In the genomic region with DNA sequence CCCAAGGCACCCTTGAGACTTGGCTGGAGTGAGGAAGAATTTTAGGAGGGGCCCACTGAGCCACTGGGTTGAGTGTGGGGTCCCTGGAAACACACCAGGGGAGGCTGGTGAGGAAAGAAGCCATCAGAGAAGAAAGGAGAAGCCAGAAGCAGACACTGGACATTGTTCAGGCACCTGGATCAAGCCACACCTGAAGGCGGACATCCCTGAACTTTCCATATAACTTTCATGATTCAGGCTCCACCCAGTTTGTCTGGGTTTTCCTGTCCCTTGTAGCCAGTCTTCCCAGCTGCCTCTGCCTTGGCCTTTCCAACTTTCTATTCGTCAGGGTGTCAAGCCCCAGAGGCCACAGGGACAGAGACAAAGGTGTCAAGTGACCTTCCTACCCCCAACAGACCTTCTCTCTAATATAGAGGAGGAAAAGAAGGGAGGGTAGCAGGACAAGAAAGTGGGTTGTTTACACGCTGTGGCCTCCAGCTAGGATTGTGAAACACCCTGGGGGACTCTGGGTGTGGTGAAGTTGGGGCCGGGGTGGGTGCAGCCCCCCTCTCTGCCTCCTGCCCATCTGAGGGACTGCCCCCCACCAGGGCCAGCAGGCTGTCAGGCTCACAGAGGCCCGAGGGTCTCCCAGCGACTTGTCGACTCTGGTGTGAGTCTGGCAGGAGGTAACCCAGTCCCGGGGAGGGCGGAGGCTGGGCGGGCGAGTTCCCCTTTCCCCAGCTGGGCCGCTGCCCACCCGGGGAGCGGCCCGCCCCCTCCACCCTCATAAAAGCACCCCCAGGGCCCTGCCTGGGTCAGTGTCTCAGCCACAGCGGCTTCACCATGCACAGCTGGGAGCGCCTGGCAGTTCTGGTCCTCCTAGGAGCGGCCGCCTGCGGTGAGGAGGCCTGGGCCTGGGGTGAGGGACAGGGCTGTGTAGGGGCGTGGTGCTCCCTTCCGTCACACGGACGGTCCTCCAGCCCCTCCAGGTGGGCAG, we compare ENCODE assay signal across 8 cellular contexts. TPM values are rescaled to one million over a fixed set of nuclear protein-coding genes. Genes with fewer than 3 reads are reported as not detected.
DNase-seq lines count a peak whose midpoint lies in the region; ATAC-seq and TF ChIP-seq lines count a peak whose summit lies in the region.

CFD (plus strand) TSS at position 797 of the 976 bp plus-strand sequence; CDS start at position 823, 26 bp downstream.

- H3K4me3 ChIP-seq in AG09309 (ENCODE audit: control insufficient read depth, low read depth, low read length) (peak within 1 kb of the TSS; percentile 33), epithelial cell of proximal tubule (ENCODE audit: low read depth, low read length) (peak within 1 kb of the TSS; percentile 49)

- ATAC-seq in naive B cell (ENCODE audit: low read depth in 2 of 2) = no peak
- ATAC-seq in GM19324 (IDR thresholded peaks at IDR 0.05; ENCODE audit: low FRiP score, unreplicated experiment) = no peak
- no peak for ATAC-seq in HG02678 (IDR thresholded peaks at IDR 0.05; ENCODE audit: unreplicated experiment)
- no peak for ATAC-seq in HG03095 (IDR thresholded peaks at IDR 0.05; ENCODE audit: unreplicated experiment)

- DNase-seq in AG09309 (ENCODE audit: low read depth) = no peak
- DNase-seq in LoVo (ENCODE audit: low spot score) = peak; percentile 36
- no peak for DNase-seq in epithelial cell of proximal tubule (ENCODE audit: low read depth)
- DNase-seq in naive B cell = no peak
- no peak for DNase-seq in T-helper 2 cell treated with Interferon-gamma antibody and Interleukin-4, amounts not matched to agents 5 μg/mL and 100 μg/mL, for 36 hours (ENCODE audit: low spot score)

- H3K4me1 Mint-ChIP-seq in naive B cell = peaks cover 11 to 26% (median 23%) of the 10 kb centered on the region in 3 donors
- H3K4me1 Mint-ChIP-seq in T-helper 2 cell treated with Interferon-gamma antibody and Interleukin-4, amounts not matched to agents 5 μg/mL and 100 μg/mL, for 36 hours (ENCODE audit: low read depth) = peaks cover 11% of the 10 kb centered on the region

- peaks cover 0 to 4% (median 0%) of the 10 kb centered on the region in 7 donors for H3K9me3 Mint-ChIP-seq in naive B cell
- H3K9me3 Mint-ChIP-seq in T-helper 2 cell treated with Interferon-gamma antibody and Interleukin-4, amounts not matched to agents 5 μg/mL and 100 μg/mL, for 36 hours = no peaks in the 10 kb centered on the region

- peak within 1 kb of the TSS in 2 of 6 donors; percentile 62 to 71 for H3K27ac Mint-ChIP-seq in naive B cell
- no peak within 1 kb of the TSS for H3K27ac Mint-ChIP-seq in T-helper 2 cell treated with Interferon-gamma antibody and Interleukin-4, amounts not matched to agents 5 μg/mL and 100 μg/mL, for 36 hours

- H3K4me3 Mint-ChIP-seq in naive B cell = peak within 1 kb of the TSS in 6 of 8 donors; percentile 12 to 76 (median 35)
- H3K4me3 Mint-ChIP-seq in T-helper 2 cell treated with Interferon-gamma antibody and Interleukin-4, amounts not matched to agents 5 μg/mL and 100 μg/mL, for 36 hours = no peak within 1 kb of the TSS

- H3K36me3 Mint-ChIP-seq in naive B cell = no peaks in the 10 kb centered on the region
- H3K36me3 Mint-ChIP-seq in T-helper 2 cell treated with Interferon-gamma antibody and Interleukin-4, amounts not matched to agents 5 μg/mL and 100 μg/mL, for 36 hours (ENCODE audit: low read depth) = no peaks in the 10 kb centered on the region

- TF ChIP-seq CTCF in AG09309 (IDR thresholded peaks at IDR 0.05; ENCODE audit: control insufficient read depth, insufficient read depth, low read depth, low read length, missing control alignments) (no peak), epithelial cell of proximal tubule (conservative IDR thresholded peaks at IDR 0.05; ENCODE audit: low read depth, low read length) (no peak)

- H3K27me3 Mint-ChIP-seq in naive B cell = peaks cover 0 to 22% (median 10%) of the 10 kb centered on the region in 3 donors
- H3K27me3 Mint-ChIP-seq in T-helper 2 cell treated with Interferon-gamma antibody and Interleukin-4, amounts not matched to agents 5 μg/mL and 100 μg/mL, for 36 hours (ENCODE audit: low read depth) = peaks cover 12% of the 10 kb centered on the region

RNA-seq across cellular contexts. Expression of gene CFD, which starts in this region (rescaled TPM):
- total RNA-seq in epithelial cell of proximal tubule = 3.2 and 5.2 TPM in 2 replicates
- polyA plus RNA-seq in naive B cell (ENCODE audit: low read depth in 6 of 6) = 1 to 10 TPM in 5 of 6 donors, not detected in 1; 1.2 to 3.2 (median 1.8) TPM
